8 cellular contexts compared by ENCODE assay signal in genomic region chr13:101706651-101707050, GRCh38.
DNase-seq lines count a peak whose midpoint lies in the region; ATAC-seq and TF ChIP-seq lines count a peak whose summit lies in the region.

No MANE protein-coding gene starts in this region.

- no peak overlapping the region for H3K4me3 Mint-ChIP-seq in Calu3 (ENCODE audit: low read depth, unreplicated experiment)

- peak; percentile 61 for ATAC-seq in HG03097 (IDR thresholded peaks at IDR 0.05; ENCODE audit: low FRiP score, unreplicated experiment)

- no peak overlapping the region for H3K27ac Mint-ChIP-seq in Calu3 (ENCODE audit: unreplicated experiment)

- H3K36me3 Mint-ChIP-seq in Calu3 (ENCODE audit: insufficient read depth, unreplicated experiment): no peaks in the 10 kb centered on the region

- CTCF ChIA-PET in Calu3 (lab: Charles Lee): no interaction called here

- no peaks in the 10 kb centered on the region for H3K9me3 Mint-ChIP-seq in Calu3 (ENCODE audit: low read depth, unreplicated experiment)

- no peaks in the 10 kb centered on the region for H3K4me1 Mint-ChIP-seq in Calu3 (ENCODE audit: low read depth, unreplicated experiment)

- intact Hi-C loops in Calu3 (cut with micrococcal nuclease; ENCODE audit: unreplicated experiment): no loop called here

- DNase-seq in AG20443 (ENCODE audit: low spot score): peak; percentile 90
- DNase-seq in UCSD-AML1 (lab: John Stamatoyannopoulos, UW; ENCODE audit: unreplicated experiment): peak; percentile 55
- DNase-seq in iris pigment epithelial cell (ENCODE audit: low read depth): peak; percentile 99
- no peak for DNase-seq in Calu3
- no peak for DNase-seq in DMS 273 treated with DMSO at 0.1 percent for 48 hours (lab: John Stamatoyannopoulos, UW)
- no peak for DNase-seq in ecto neural progenitor cell (ENCODE audit: low spot score)
- no peak for DNase-seq in cortex of kidney (lab: John Stamatoyannopoulos, UW)

- no peaks in the 10 kb centered on the region for H3K27me3 Mint-ChIP-seq in Calu3 (ENCODE audit: unreplicated experiment)

- no TSS peak for BruUV-seq in Calu3 (replicated peaks; lab: Mats Ljungman, UMichigan)

- TF ChIP-seq CTCF in Calu3 (IDR thresholded peaks at IDR 0.05; ENCODE audit: unreplicated experiment): no peak

Comparison
In these comparisons a context has a peak if more than half of its experiments do, and no peak if none do; other contexts are left out.
1. DNase-seq: peak in AG20443 (single experiment), UCSD-AML1 (single experiment) and iris pigment epithelial cell (single experiment); none in Calu3 (single experiment), DMS 273 treated with DMSO at 0.1 percent for 48 hours (single experiment), ecto neural progenitor cell (single experiment) and cortex of kidney (single experiment).